1 cellular context compared by ENCODE assay signal in the genomic region with DNA sequence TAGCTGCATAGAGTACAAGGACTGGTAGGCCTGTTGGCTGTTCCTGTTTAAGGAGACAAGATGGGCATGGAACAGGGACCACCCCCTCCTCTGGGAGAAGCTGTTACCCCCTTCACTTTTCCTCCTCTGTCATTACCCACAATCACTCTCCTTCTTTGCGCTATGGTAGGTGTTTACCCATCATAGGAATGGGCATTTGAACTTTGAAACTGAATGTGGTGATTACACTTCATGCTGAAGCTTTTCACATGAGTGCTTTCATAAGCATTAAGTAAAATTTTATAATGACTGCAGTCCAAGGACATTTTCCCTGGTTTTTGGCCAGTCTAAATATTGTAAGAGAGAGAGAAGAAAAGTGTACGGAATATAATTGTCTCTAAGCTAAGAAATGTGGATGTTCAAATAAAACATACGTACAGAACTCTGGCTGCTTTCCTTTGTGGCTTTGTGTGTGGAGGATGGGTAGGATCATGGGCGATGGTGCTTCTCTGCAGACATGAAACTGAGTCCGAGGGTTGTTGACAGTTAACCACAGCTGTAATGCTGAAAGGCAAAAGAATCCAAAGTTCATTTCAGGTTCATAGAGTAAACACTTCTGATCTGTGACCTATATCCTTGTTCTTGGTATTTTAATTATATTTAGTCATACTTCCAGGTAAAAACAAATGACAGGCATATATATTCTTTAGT.
A peak's percentile ranks its signal among the peaks of the same experiment; 100 is the strongest.
TF ChIP-seq lines count a peak whose summit lies in the region.

No MANE protein-coding gene starts in this region.

TF ChIP-seq in HepG2, 621 proteins besides CTCF, POLR2A, EP300 and RAD21 (continued from another document and continues in another):
- TF ChIP-seq SIN3A (IDR thresholded peaks at IDR 0.05; ENCODE audit: borderline replicate concordance, low read depth, low read length) (peak; percentile 74; the same call in 1 of the 2 replicates), ZNF138 (CRISPR knock-in tag; IDR thresholded peaks at IDR 0.05; ENCODE audit: low read depth) (no peak), ZBTB7B (CRISPR knock-in tag; IDR thresholded peaks at IDR 0.05) (peak; percentile 77), ZNF772 (CRISPR knock-in tag; IDR thresholded peaks at IDR 0.05) (no peak; the same call in 1 of the 2 replicates), KLF16 (CRISPR knock-in tag; IDR thresholded peaks at IDR 0.05) (peak in 1 of 2 experiments; percentile 61; a peak in 1 of 4 replicates), SMAD3 (CRISPR knock-in tag; IDR thresholded peaks at IDR 0.05) (peak; percentile 69), ZNF274 (CRISPR knock-in tag; IDR thresholded peaks at IDR 0.05) (no peak), ZMYM3 (CRISPR knock-in tag; IDR thresholded peaks at IDR 0.05) (peak; percentile 56; the same call in 1 of the 2 replicates), ZNF616 (CRISPR knock-in tag; IDR thresholded peaks at IDR 0.05; ENCODE audit: low read depth) (no peak), ZNF496 (CRISPR knock-in tag; IDR thresholded peaks at IDR 0.05; ENCODE audit: insufficient replicate concordance) (no peak), POGZ (CRISPR knock-in tag; IDR thresholded peaks at IDR 0.05) (peak; percentile 79), ZC3H4 (CRISPR knock-in tag; IDR thresholded peaks at IDR 0.05; ENCODE audit: borderline replicate concordance) (no peak; the same call in 1 of the 2 replicates), SMARCC2 (IDR thresholded peaks at IDR 0.05) (peak; percentile 91), DMAP1 (CRISPR knock-in tag; IDR thresholded peaks at IDR 0.05) (peak; percentile 74), GATAD1 (CRISPR knock-in tag; IDR thresholded peaks at IDR 0.05) (peak; percentile 75), ZNF264 (CRISPR knock-in tag; IDR thresholded peaks at IDR 0.05) (peak; percentile 38; the same call in 1 of the 2 replicates), NFYC (CRISPR knock-in tag; IDR thresholded peaks at IDR 0.05) (peak; percentile 38; the same call in 1 of the 2 replicates), GATA4 (IDR thresholded peaks at IDR 0.05; ENCODE audit: borderline replicate concordance, low read depth) (peak; percentile 19; the same call in 1 of the 2 replicates), RBAK (CRISPR knock-in tag; IDR thresholded peaks at IDR 0.05) (no peak), HNF4A (CRISPR knock-in tag; IDR thresholded peaks at IDR 0.05) (peak; percentile 98), NCOR1 (IDR thresholded peaks at IDR 0.05; ENCODE audit: borderline replicate concordance, low read length) (peak; percentile 99), FOSL1 (CRISPR knock-in tag; IDR thresholded peaks at IDR 0.05; ENCODE audit: borderline replicate concordance) (no peak; the same call in 1 of the 2 replicates), SAFB2 (CRISPR knock-in tag; IDR thresholded peaks at IDR 0.05; ENCODE audit: borderline replicate concordance, low read depth) (peak; percentile 48; the same call in 1 of the 2 replicates), NFKB2 (CRISPR knock-in tag; IDR thresholded peaks at IDR 0.05; ENCODE audit: borderline replicate concordance) (no peak), ZNF124 (CRISPR knock-in tag; IDR thresholded peaks at IDR 0.05) (peak; percentile 77), ARNT2 (CRISPR knock-in tag; IDR thresholded peaks at IDR 0.05; ENCODE audit: low read depth) (peak; percentile 66; the same call in 1 of the 2 replicates), ZNF768 (CRISPR knock-in tag; IDR thresholded peaks at IDR 0.05) (no peak), ZNF569 (CRISPR knock-in tag; IDR thresholded peaks at IDR 0.05; ENCODE audit: borderline replicate concordance) (no peak), CBX5 (CRISPR knock-in tag; IDR thresholded peaks at IDR 0.05; ENCODE audit: borderline replicate concordance) (0 out of 2 replicates have a peak, but pooled peaks have one; percentile 50), MIER2 (CRISPR knock-in tag; IDR thresholded peaks at IDR 0.05) (peak; percentile 68; the same call in 1 of the 2 replicates), ZBTB8A (CRISPR knock-in tag; IDR thresholded peaks at IDR 0.05; ENCODE audit: borderline replicate concordance, low read depth) (no peak)
- TF ChIP-seq, protein P1, sequence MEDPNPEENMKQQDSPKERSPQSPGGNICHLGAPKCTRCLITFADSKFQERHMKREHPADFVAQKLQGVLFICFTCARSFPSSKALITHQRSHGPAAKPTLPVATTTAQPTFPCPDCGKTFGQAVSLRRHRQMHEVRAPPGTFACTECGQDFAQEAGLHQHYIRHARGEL (CRISPR knock-in tag; IDR thresholded peaks at IDR 0.05) = no peak
- TF ChIP-seq, protein P2, sequence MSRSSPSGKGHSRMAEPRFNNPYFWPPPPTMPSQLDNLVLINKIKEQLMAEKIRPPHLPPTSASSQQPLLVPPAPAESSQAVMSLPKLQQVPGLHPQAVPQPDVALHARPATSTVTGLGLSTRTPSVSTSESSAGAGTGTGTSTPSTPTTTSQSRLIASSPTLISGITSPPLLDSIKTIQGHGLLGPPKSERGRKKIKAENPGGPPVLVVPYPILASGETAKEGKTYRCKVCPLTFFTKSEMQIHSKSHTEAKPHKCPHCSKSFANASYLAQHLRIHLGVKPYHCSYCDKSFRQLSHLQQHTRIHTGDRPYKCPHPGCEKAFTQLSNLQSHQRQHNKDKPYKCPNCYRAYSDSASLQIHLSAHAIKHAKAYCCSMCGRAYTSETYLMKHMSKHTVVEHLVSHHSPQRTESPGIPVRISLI (CRISPR knock-in tag; IDR thresholded peaks at IDR 0.05; ENCODE audit: borderline replicate concordance) = no peak; the same call in 1 of the 2 replicates
- TF ChIP-seq, protein P3, sequence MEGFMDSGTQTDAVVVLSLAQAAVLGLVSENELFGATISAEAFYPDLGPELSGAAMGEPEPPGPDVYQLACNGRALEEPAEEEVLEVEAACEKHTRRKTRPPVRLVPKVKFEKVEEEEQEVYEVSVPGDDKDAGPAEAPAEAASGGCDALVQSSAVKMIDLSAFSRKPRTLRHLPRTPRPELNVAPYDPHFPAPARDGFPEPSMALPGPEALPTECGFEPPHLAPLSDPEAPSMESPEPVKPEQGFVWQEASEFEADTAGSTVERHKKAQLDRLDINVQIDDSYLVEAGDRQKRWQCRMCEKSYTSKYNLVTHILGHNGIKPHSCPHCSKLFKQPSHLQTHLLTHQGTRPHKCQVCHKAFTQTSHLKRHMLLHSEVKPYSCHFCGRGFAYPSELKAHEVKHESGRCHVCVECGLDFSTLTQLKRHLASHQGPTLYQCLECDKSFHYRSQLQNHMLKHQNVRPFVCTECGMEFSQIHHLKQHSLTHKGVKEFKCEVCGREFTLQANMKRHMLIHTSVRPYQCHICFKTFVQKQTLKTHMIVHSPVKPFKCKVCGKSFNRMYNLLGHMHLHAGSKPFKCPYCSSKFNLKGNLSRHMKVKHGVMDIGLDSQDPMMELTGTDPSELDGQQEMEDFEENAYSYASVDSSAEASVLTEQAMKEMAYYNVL (CRISPR knock-in tag; IDR thresholded peaks at IDR 0.05; ENCODE audit: borderline replicate concordance) = peak; percentile 81; the same call in 1 of the 2 replicates
- TF ChIP-seq, protein P4, sequence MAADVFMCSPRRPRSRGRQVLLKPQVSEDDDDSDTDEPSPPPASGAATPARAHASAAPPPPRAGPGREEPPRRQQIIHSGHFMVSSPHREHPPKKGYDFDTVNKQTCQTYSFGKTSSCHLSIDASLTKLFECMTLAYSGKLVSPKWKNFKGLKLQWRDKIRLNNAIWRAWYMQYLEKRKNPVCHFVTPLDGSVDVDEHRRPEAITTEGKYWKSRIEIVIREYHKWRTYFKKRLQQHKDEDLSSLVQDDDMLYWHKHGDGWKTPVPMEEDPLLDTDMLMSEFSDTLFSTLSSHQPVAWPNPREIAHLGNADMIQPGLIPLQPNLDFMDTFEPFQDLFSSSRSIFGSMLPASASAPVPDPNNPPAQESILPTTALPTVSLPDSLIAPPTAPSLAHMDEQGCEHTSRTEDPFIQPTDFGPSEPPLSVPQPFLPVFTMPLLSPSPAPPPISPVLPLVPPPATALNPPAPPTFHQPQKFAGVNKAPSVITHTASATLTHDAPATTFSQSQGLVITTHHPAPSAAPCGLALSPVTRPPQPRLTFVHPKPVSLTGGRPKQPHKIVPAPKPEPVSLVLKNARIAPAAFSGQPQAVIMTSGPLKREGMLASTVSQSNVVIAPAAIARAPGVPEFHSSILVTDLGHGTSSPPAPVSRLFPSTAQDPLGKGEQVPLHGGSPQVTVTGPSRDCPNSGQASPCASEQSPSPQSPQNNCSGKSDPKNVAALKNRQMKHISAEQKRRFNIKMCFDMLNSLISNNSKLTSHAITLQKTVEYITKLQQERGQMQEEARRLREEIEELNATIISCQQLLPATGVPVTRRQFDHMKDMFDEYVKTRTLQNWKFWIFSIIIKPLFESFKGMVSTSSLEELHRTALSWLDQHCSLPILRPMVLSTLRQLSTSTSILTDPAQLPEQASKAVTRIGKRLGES (CRISPR knock-in tag; IDR thresholded peaks at IDR 0.05; ENCODE audit: borderline replicate concordance) = no peak
- TF ChIP-seq, protein P5, sequence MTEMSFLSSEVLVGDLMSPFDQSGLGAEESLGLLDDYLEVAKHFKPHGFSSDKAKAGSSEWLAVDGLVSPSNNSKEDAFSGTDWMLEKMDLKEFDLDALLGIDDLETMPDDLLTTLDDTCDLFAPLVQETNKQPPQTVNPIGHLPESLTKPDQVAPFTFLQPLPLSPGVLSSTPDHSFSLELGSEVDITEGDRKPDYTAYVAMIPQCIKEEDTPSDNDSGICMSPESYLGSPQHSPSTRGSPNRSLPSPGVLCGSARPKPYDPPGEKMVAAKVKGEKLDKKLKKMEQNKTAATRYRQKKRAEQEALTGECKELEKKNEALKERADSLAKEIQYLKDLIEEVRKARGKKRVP (CRISPR knock-in tag; IDR thresholded peaks at IDR 0.05) = peak in 1 of 2 experiments; percentile 79; a peak in 2 of 4 replicates
- TF ChIP-seq, protein P6, sequence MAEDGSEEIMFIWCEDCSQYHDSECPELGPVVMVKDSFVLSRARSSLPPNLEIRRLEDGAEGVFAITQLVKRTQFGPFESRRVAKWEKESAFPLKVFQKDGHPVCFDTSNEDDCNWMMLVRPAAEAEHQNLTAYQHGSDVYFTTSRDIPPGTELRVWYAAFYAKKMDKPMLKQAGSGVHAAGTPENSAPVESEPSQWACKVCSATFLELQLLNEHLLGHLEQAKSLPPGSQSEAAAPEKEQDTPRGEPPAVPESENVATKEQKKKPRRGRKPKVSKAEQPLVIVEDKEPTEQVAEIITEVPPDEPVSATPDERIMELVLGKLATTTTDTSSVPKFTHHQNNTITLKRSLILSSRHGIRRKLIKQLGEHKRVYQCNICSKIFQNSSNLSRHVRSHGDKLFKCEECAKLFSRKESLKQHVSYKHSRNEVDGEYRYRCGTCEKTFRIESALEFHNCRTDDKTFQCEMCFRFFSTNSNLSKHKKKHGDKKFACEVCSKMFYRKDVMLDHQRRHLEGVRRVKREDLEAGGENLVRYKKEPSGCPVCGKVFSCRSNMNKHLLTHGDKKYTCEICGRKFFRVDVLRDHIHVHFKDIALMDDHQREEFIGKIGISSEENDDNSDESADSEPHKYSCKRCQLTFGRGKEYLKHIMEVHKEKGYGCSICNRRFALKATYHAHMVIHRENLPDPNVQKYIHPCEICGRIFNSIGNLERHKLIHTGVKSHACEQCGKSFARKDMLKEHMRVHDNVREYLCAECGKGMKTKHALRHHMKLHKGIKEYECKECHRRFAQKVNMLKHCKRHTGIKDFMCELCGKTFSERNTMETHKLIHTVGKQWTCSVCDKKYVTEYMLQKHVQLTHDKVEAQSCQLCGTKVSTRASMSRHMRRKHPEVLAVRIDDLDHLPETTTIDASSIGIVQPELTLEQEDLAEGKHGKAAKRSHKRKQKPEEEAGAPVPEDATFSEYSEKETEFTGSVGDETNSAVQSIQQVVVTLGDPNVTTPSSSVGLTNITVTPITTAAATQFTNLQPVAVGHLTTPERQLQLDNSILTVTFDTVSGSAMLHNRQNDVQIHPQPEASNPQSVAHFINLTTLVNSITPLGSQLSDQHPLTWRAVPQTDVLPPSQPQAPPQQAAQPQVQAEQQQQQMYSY (CRISPR knock-in tag; IDR thresholded peaks at IDR 0.05) = no peak
- TF ChIP-seq, protein P7, sequence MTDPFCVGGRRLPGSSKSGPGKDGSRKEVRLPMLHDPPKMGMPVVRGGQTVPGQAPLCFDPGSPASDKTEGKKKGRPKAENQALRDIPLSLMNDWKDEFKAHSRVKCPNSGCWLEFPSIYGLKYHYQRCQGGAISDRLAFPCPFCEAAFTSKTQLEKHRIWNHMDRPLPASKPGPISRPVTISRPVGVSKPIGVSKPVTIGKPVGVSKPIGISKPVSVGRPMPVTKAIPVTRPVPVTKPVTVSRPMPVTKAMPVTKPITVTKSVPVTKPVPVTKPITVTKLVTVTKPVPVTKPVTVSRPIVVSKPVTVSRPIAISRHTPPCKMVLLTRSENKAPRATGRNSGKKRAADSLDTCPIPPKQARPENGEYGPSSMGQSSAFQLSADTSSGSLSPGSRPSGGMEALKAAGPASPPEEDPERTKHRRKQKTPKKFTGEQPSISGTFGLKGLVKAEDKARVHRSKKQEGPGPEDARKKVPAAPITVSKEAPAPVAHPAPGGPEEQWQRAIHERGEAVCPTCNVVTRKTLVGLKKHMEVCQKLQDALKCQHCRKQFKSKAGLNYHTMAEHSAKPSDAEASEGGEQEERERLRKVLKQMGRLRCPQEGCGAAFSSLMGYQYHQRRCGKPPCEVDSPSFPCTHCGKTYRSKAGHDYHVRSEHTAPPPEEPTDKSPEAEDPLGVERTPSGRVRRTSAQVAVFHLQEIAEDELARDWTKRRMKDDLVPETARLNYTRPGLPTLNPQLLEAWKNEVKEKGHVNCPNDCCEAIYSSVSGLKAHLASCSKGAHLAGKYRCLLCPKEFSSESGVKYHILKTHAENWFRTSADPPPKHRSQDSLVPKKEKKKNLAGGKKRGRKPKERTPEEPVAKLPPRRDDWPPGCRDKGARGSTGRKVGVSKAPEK (CRISPR knock-in tag; IDR thresholded peaks at IDR 0.05; ENCODE audit: borderline replicate concordance) = no peak
- TF ChIP-seq, protein P8, sequence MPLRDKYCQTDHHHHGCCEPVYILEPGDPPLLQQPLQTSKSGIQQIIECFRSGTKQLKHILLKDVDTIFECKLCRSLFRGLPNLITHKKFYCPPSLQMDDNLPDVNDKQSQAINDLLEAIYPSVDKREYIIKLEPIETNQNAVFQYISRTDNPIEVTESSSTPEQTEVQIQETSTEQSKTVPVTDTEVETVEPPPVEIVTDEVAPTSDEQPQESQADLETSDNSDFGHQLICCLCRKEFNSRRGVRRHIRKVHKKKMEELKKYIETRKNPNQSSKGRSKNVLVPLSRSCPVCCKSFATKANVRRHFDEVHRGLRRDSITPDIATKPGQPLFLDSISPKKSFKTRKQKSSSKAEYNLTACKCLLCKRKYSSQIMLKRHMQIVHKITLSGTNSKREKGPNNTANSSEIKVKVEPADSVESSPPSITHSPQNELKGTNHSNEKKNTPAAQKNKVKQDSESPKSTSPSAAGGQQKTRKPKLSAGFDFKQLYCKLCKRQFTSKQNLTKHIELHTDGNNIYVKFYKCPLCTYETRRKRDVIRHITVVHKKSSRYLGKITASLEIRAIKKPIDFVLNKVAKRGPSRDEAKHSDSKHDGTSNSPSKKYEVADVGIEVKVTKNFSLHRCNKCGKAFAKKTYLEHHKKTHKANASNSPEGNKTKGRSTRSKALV (CRISPR knock-in tag; IDR thresholded peaks at IDR 0.05) = peak; percentile 62; the same call in 1 of the 2 replicates
- TF ChIP-seq, protein P9, sequence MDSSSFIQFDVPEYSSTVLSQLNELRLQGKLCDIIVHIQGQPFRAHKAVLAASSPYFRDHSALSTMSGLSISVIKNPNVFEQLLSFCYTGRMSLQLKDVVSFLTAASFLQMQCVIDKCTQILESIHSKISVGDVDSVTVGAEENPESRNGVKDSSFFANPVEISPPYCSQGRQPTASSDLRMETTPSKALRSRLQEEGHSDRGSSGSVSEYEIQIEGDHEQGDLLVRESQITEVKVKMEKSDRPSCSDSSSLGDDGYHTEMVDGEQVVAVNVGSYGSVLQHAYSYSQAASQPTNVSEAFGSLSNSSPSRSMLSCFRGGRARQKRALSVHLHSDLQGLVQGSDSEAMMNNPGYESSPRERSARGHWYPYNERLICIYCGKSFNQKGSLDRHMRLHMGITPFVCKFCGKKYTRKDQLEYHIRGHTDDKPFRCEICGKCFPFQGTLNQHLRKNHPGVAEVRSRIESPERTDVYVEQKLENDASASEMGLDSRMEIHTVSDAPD (CRISPR knock-in tag; IDR thresholded peaks at IDR 0.05) = peak; percentile 83; the same call in 1 of the 2 replicates
